In the genomic region with DNA sequence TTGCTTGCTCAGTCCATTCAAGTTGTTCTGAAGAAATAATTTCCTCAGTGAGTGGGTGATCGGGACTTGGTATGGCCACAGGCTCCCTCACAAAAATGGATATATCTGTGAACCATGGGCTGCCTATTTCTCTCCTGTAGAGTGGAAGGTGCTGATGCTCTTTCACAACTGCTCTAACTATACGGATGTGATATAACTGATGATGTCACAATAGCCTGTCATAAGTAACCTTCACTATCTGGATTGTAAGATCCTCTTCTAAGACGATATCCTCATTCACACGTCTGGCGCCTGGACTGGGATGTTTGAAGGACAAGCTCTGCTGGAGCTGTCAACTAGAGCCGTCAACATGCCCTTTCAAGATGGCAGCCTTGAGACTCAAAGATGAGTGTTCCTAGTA, we compare ENCODE assay signal across 12 cellular contexts.
DNase-seq lines count a peak whose midpoint lies in the region; ATAC-seq lines count a peak whose summit lies in the region.
"Had no signal": no experiment of that assay in that cellular context is flagged by ENCODE, and none has a peak within 500 bp of the region (broad histone marks: within the 10 kb centered on the region; RNA-seq: fewer than 3 reads in every experiment).

No MANE protein-coding gene starts in this region.

- DNase-seq in CD1c-positive myeloid dendritic cell (ENCODE audit: extremely low spot score) (peak; percentile 65), MV-4-11 (lab: John Stamatoyannopoulos, UW) (peak; percentile 10), HuH-7.5 (ENCODE audit: low spot score) (no peak)
- DNase-seq: ACHN; BE2C; C1 segment of cervical spinal cord; Caco-2; CD4-positive, alpha-beta T cell; GM23248; IMR-90; KBM-7 had no signal

- ATAC-seq in GM18511 (IDR thresholded peaks at IDR 0.05; ENCODE audit: unreplicated experiment) = no peak
